17 cellular contexts compared by ENCODE assay signal in the genomic region with DNA sequence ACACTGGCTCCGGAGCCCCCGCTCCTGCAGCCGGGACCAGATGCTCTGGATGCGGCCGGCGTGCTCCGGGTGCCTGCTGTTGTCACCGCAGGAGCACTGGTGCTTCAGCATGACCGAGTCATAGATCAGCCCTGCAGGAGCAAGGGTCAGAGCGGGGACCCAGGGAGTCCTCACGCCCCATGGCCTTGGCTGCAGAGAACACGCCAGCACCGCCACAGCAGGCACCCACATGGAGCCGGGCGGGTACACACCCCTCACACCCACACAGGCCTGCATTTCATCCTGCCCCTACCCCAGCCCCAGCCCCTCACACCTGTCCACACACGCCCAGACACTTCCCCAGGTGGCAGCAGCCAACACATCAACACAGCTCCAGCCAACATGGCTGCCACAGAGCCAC.
"Had no signal": no experiment of that assay in that cellular context is flagged by ENCODE, and none has a peak within 500 bp of the region (broad histone marks: within the 10 kb centered on the region; RNA-seq: fewer than 3 reads in every experiment).

No MANE protein-coding gene starts in this region.

- H3K9me3 ChIP-seq: esophagus muscularis mucosa, ovary, SK-N-SH, upper lobe of left lung had no signal

- H3K4me1 ChIP-seq: upper lobe of left lung had no signal

- H3K4me2 ChIP-seq: hepatocyte, SK-N-SH had no signal

- DNase-seq: activated CD4-positive, alpha-beta T cell treated with anti-CD3 and anti-CD28 coated beads, Interleukin-2, amount 50 U/mL, for 4 hours; activated naive CD4-positive, alpha-beta T cell treated with anti-CD3 and anti-CD28 coated beads, Interleukin-2, amount 50 U/mL, for 16 hours; amygdala; ovary; SK-N-SH; stimulated activated CD4-positive, alpha-beta T cell treated with anti-CD3 and anti-CD28 coated beads, Interleukin-4, amount 100 ng/mL, for 24 hours; stimulated activated naive CD4-positive, alpha-beta T cell treated with Interleukin-2 at 50 U/mL for 16 hours; T-cell; T-helper 9 cell; upper lobe of left lung had no signal

- H3K4me1 Mint-ChIP-seq: brain; central memory CD8-positive, alpha-beta T cell; neural crest cell; T-cell had no signal

- H3K4me3 ChIP-seq: coronary artery, esophagus muscularis mucosa, hepatocyte, ovary, upper lobe of left lung had no signal

- H3K27ac ChIP-seq: hepatocyte, ovary had no signal

- ATAC-seq: activated CD4-positive, CD25-positive, alpha-beta regulatory T cell treated with anti-CD3 and anti-CD28 coated beads, Interleukin-2, amount 50 U/mL, for 24 hours; T-cell had no signal

- H3K4me3 Mint-ChIP-seq: brain; central memory CD8-positive, alpha-beta T cell; neural crest cell; T-cell had no signal

- H3K9me3 Mint-ChIP-seq: brain; central memory CD8-positive, alpha-beta T cell; neural crest cell; T-cell had no signal

- H3K27me3 ChIP-seq: esophagus muscularis mucosa, hepatocyte, ovary, upper lobe of left lung had no signal

- H3K36me3 ChIP-seq: ovary had no signal

- H3K9ac ChIP-seq: SK-N-SH had no signal

- H2AFZ ChIP-seq: hepatocyte had no signal

- H3K27me3 Mint-ChIP-seq: brain; central memory CD8-positive, alpha-beta T cell; T-cell had no signal
